ENCODE assay signal across 10 cellular contexts in the genomic region with DNA sequence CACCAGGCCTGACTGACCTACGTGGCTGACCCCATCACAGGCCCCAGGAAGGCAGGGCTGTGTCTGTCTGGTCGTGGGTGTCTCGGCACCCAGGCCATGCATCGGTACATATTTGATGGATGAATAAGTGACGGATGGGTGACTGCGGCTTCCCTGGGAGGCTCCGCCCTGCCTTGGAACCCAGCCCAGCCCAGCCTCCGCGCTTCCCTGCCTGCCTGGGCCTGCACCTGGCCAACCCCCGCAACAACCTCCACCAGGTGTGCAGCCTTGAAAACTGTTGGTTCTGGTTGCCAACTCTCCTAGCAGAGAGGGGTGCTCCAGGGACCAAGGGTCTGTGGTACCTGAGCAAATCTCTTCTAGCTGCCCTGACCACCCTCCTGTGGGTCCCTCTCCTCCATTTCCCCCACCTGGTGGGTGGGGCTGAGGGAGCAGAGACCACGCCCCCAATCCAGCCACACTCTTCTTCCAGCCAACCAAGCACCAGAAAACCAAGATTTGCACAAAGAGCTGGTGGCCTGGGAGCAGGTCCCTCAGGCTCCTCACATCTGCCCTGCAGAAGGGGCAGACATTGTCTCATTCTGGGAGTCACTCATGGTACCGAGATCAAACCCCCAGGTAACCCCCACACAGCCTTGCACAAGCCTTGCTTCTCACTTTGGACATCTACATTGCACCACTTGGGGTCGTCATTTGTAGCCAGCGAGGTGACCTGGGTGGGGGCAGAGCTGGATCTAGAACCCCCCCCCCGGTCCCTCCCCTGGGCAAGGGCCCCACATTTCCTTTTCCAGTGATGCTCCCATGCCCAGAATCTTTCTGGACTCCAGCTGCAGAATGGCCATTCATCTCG.
DNase-seq lines count a peak whose midpoint lies in the region; ATAC-seq and TF ChIP-seq lines count a peak whose summit lies in the region.
"Had no signal": no experiment of that assay in that cellular context is flagged by ENCODE, and none has a peak within 500 bp of the region (broad histone marks: within the 10 kb centered on the region; RNA-seq: fewer than 3 reads in every experiment).

No MANE protein-coding gene starts in this region.

- H3K4me3 ChIP-seq in breast epithelium, result peak overlapping the region in 2 of 3 donors; percentile 34 to 35
- H3K4me3 ChIP-seq: ascending aorta had no signal

- H3K36me3 ChIP-seq in breast epithelium, result no peaks in the 10 kb centered on the region
- H3K36me3 ChIP-seq: ascending aorta had no signal

- peak; percentile 57 for DNase-seq in EH (ENCODE audit: low read depth)
- peak; percentile 66 to 81 for DNase-seq in NCI-H2081 (lab: John Stamatoyannopoulos, UW)
- DNase-seq in breast epithelium (ENCODE audit: low spot score in 2 of 2), result peak; percentile 60 to 72
- peak; percentile 82 for DNase-seq in osteocyte (ENCODE audit: extremely low spot score, unreplicated experiment)
- DNase-seq in NCI-H446 (lab: John Stamatoyannopoulos, UW), result no peak
- no peak for DNase-seq in UCSD-AML1 (lab: John Stamatoyannopoulos, UW; ENCODE audit: unreplicated experiment)

- H3K27me3 Mint-ChIP-seq in osteocyte (ENCODE audit: unreplicated experiment), result peaks cover 5% of the 10 kb centered on the region
- H3K27me3 Mint-ChIP-seq: stimulated activated naive CD8-positive, alpha-beta T cell treated with anti-CD3 and anti-CD28 coated beads, Interleukin-15, Interleukin-2, amounts not matched to agents 100 ng/mL and 50 ng/mL, for 24 hours had no signal

- intact Hi-C loops in breast epithelium (cut with DNase I; ENCODE audit: low total_unique reads), result no loop called here

- no peaks in the 10 kb centered on the region for H3K9me3 Mint-ChIP-seq in osteocyte (ENCODE audit: unreplicated experiment)
- H3K9me3 Mint-ChIP-seq: stimulated activated naive CD8-positive, alpha-beta T cell treated with anti-CD3 and anti-CD28 coated beads, Interleukin-15, Interleukin-2, amounts not matched to agents 100 ng/mL and 50 ng/mL, for 24 hours had no signal

- no peaks in the 10 kb centered on the region for H3K4me1 ChIP-seq in breast epithelium
- H3K4me1 ChIP-seq: ascending aorta had no signal

- H3K9me3 ChIP-seq in breast epithelium, result no peaks in the 10 kb centered on the region
- H3K9me3 ChIP-seq: ascending aorta had no signal

- no peak for TF ChIP-seq CTCF in breast epithelium (IDR thresholded peaks at IDR 0.05)
- TF ChIP-seq CTCF in osteocyte (IDR thresholded peaks at IDR 0.05), result no peak

- TF ChIP-seq POLR2A in breast epithelium (IDR thresholded peaks at IDR 0.05), result no peak

- peaks cover 32% of the 10 kb centered on the region for H3K4me1 Mint-ChIP-seq in osteocyte (ENCODE audit: unreplicated experiment)

- H3K36me3 Mint-ChIP-seq in osteocyte (ENCODE audit: unreplicated experiment), result no peaks in the 10 kb centered on the region

- H3K27me3 ChIP-seq in breast epithelium, result no peaks in the 10 kb centered on the region
- H3K27me3 ChIP-seq: ascending aorta had no signal

- H3K27ac Mint-ChIP-seq in osteocyte (ENCODE audit: unreplicated experiment), result no peak overlapping the region
- H3K27ac Mint-ChIP-seq: stimulated activated naive CD8-positive, alpha-beta T cell treated with anti-CD3 and anti-CD28 coated beads, Interleukin-15, Interleukin-2, amounts not matched to agents 100 ng/mL and 50 ng/mL, for 24 hours had no signal

- H3K27ac ChIP-seq in breast epithelium, result peak overlapping the region in 1 of 2 donors; percentile 0
- H3K27ac ChIP-seq: ascending aorta had no signal

- ATAC-seq in GM18870 (IDR thresholded peaks at IDR 0.05; ENCODE audit: unreplicated experiment), result no peak
- no peak for ATAC-seq in HG03442 (IDR thresholded peaks at IDR 0.05; ENCODE audit: unreplicated experiment)

- no peak overlapping the region for H3K4me3 Mint-ChIP-seq in osteocyte (ENCODE audit: unreplicated experiment)
- H3K4me3 Mint-ChIP-seq: stimulated activated naive CD8-positive, alpha-beta T cell treated with anti-CD3 and anti-CD28 coated beads, Interleukin-15, Interleukin-2, amounts not matched to agents 100 ng/mL and 50 ng/mL, for 24 hours had no signal

Comparison
In these comparisons a context has a peak if more than half of its experiments do, and no peak if none do; other contexts are left out.
1. DNase-seq: peak in EH (single experiment), NCI-H2081 (2 of 2), breast epithelium (2 of 2) and osteocyte (single experiment); none in NCI-H446 (0 of 2) and UCSD-AML1 (single experiment).